10 cellular contexts compared by ENCODE assay signal in the genomic region with DNA sequence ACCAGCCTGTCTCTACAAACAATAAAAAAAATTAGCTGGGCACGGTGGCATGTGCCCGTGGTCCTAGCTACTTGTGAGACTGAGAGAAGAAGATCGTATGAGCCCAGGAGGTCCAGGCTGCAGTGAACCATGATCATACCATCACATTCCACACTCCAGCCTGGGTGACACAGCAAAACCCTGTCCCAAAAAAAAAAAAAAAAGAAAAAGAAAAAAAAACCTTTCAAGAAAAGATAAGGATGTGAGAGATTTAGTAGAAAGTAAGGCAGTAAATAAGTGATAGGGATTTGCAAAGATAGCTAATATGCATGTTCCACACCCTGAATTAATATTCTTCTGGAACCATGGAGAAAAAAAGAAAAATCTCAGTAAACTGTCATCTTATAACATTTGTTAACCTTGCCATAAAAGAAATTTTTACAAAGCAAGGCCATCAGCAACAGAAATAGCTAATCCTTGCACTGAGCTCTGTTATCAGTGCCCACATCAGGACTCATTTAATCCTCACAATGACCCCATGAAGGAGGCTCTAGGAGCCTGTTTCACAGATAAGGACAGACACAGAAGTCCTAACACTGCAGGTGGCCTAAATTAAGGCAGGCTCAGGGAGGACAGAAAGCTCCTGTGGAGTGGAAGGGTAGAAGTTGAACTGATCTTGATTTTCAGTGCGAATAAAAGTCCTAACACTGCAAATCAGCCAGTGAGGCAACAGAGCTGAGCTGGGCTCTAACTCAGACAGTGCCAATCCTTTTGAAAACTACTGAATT. TPM values are rescaled to one million over a fixed set of nuclear protein-coding genes. Genes with fewer than 3 reads are reported as not detected.
A peak's percentile ranks its signal among the peaks of the same experiment; 100 is the strongest.
DNase-seq lines count a peak whose midpoint lies in the region; ATAC-seq and TF ChIP-seq lines count a peak whose summit lies in the region.
"Had no signal": no experiment of that assay in that cellular context is flagged by ENCODE, and none has a peak within 500 bp of the region (broad histone marks: within the 10 kb centered on the region; RNA-seq: fewer than 3 reads in every experiment).

No MANE protein-coding gene starts in this region.

- no peaks in the 10 kb centered on the region for H3K9me3 Mint-ChIP-seq in Caco-2 (ENCODE audit: unreplicated experiment)
- peaks cover 34% of the 10 kb centered on the region for H3K9me3 Mint-ChIP-seq in nephron progenitor cell

- H3K4me3 ChIP-seq in Caco-2 (ENCODE audit: low read depth, low read length) = no peak overlapping the region
- H3K4me3 ChIP-seq in brain microvascular endothelial cell (ENCODE audit: low read depth, low read length) = no peak overlapping the region

- in situ Hi-C loops in brain microvascular endothelial cell (cut with HindIII; ENCODE audit: low pct_ligation_motif_present, low sequenced_read_pairs) = loop anchor here (10.0 kb wide), 1 partner anchor 58 kb away; no protein-coding TSS in a partner anchor

- H3K4me1 ChIP-seq in Caco-2 = peaks cover 13% of the 10 kb centered on the region

- CTCF ChIA-PET in Caco-2 (lab: Charles Lee) = interaction anchor here (0.7 to 1.2 kb wide), 2 partner anchors 25 to 107 kb away, joined by 3 read pairs; no protein-coding TSS in a partner anchor

- H3K27me3 ChIP-seq in Caco-2 (replicated peaks; ENCODE audit: control insufficient read depth, insufficient read depth, low read length) (no peaks in the 10 kb centered on the region), brain microvascular endothelial cell (replicated peaks) (no peaks in the 10 kb centered on the region)

- BruUV-seq in Caco-2 (replicated peaks; lab: Mats Ljungman, UMichigan) = no TSS peak

- POLR2A ChIA-PET in Caco-2 (lab: Charles Lee) = interaction anchor here (0.5 kb wide), 1 partner anchor 14 kb away, joined by 3 read pairs; no protein-coding TSS in a partner anchor

- no peak for TF ChIP-seq CTCF in Caco-2 (IDR thresholded peaks at IDR 0.05; ENCODE audit: insufficient read depth in 1 of 2, low read depth in 1 of 2, low read length in 1 of 2, severe bottlenecking in 1 of 2, unreplicated experiment in 1 of 2)
- TF ChIP-seq CTCF in brain microvascular endothelial cell (IDR thresholded peaks at IDR 0.05; ENCODE audit: low read depth, low read length, missing control alignments) = no peak
- TF ChIP-seq CTCF in nephron progenitor cell (IDR thresholded peaks at IDR 0.05) = no peak

- H3K27ac Mint-ChIP-seq in Caco-2 (ENCODE audit: unreplicated experiment) (peak overlapping the region; percentile 71), nephron progenitor cell (peak overlapping the region; percentile 84)

- H3K36me3 Mint-ChIP-seq in Caco-2 (ENCODE audit: insufficient read depth, unreplicated experiment) (peaks cover 55% of the 10 kb centered on the region), nephron progenitor cell (ENCODE audit: low read depth) (peaks cover 84% of the 10 kb centered on the region)

- H3K36me3 ChIP-seq in Caco-2 (ENCODE audit: control insufficient read depth, insufficient read depth, low read length) = 0 out of 2 replicates have a peak, but pooled peaks cover 1% of the 10 kb centered on the region
- H3K36me3 ChIP-seq in brain microvascular endothelial cell (replicated peaks) = peaks cover 10% of the 10 kb centered on the region

- ATAC-seq in GM18858 (IDR thresholded peaks at IDR 0.05; ENCODE audit: unreplicated experiment) = no peak

- H3K27me3 Mint-ChIP-seq in Caco-2 (ENCODE audit: insufficient read depth, unreplicated experiment) = no peaks in the 10 kb centered on the region
- peaks cover 2% of the 10 kb centered on the region for H3K27me3 Mint-ChIP-seq in nephron progenitor cell (ENCODE audit: low read depth, poor library complexity)

- DNase-seq in Caco-2 (peak in 1 of 2 experiments; percentile 20), NAMALWA (ENCODE audit: low spot score) (peak; percentile 41), brain microvascular endothelial cell (no peak), nephron progenitor cell (no peak), NCI-H524 treated with DMSO at 0.1 percent for 48 hours (lab: John Stamatoyannopoulos, UW) (no peak), midbrain (lab: John Stamatoyannopoulos, UW) (no peak), AG08395 (ENCODE audit: low spot score) (no peak)
- DNase-seq: effector CD8-positive, alpha-beta T cell; MV-4-11 had no signal

- peaks cover 32% of the 10 kb centered on the region for H3K4me1 Mint-ChIP-seq in Caco-2 (ENCODE audit: low read depth, unreplicated experiment)
- peaks cover 33% of the 10 kb centered on the region for H3K4me1 Mint-ChIP-seq in nephron progenitor cell

- H3K27ac ChIP-seq in brain microvascular endothelial cell = peak overlapping the region; percentile 8

- no peaks in the 10 kb centered on the region for H3K9me3 ChIP-seq in Caco-2

- no peak overlapping the region for H3K4me3 Mint-ChIP-seq in Caco-2 (ENCODE audit: unreplicated experiment)
- H3K4me3 Mint-ChIP-seq in nephron progenitor cell = no peak overlapping the region

- intact Hi-C loops in Caco-2 (cut with micrococcal nuclease; ENCODE audit: unreplicated experiment) = no loop called here

RNA-seq across cellular contexts. Expression of a gene that starts 7.6 kb away (rescaled TPM):
- total RNA-seq in Caco-2 (2022) = 268 and 301 TPM in 2 replicates

RNA-seq across cellular contexts. Expression of a gene that starts 31.8 kb away (rescaled TPM):
- 1.2 and 1.4 TPM in 2 replicates for total RNA-seq in Caco-2 (2022)

RNA-seq across cellular contexts. Expression of a gene that starts 35.8 kb away (rescaled TPM):
- 5.8 and 6.4 TPM in 2 replicates for total RNA-seq in Caco-2 (2022)
